In genomic region chr17:12348476-12348875, GRCh38 we compare ENCODE assay signal across 16 cellular contexts.
DNase-seq lines count a peak whose midpoint lies in the region; TF ChIP-seq lines count a peak whose summit lies in the region.
"Had no signal": no experiment of that assay in that cellular context is flagged by ENCODE, and none has a peak within 500 bp of the region (broad histone marks: within the 10 kb centered on the region; RNA-seq: fewer than 3 reads in every experiment).

No MANE protein-coding gene starts in this region.

- H3K9ac ChIP-seq in adipocyte (ENCODE audit: low read length) = no peak overlapping the region

- H3K4me3 Mint-ChIP-seq in HFFc6 = no peak overlapping the region
- H3K4me3 Mint-ChIP-seq: H9, IgD-negative memory B cell had no signal

- H3K36me3 ChIP-seq in adipocyte (ENCODE audit: control insufficient read depth, insufficient read depth, low read length, severe bottlenecking) = no peaks in the 10 kb centered on the region
- no peaks in the 10 kb centered on the region for H3K36me3 ChIP-seq in suprapubic skin
- H3K36me3 ChIP-seq in left ventricle myocardium inferior = no peaks in the 10 kb centered on the region

- H3K27ac ChIP-seq in suprapubic skin (no peak overlapping the region), left ventricle myocardium inferior (replicated peaks) (no peak overlapping the region)

- no peaks in the 10 kb centered on the region for H3K9me3 ChIP-seq in adipocyte (ENCODE audit: control insufficient read depth, low read length)
- H3K9me3 ChIP-seq in suprapubic skin = no peaks in the 10 kb centered on the region
- H3K9me3 ChIP-seq in left ventricle myocardium inferior (replicated peaks) = no peaks in the 10 kb centered on the region
- H3K9me3 ChIP-seq: Caco-2 had no signal

- TF ChIP-seq CTCF in HFFc6 (IDR thresholded peaks at IDR 0.05) (no peak), fibroblast of pulmonary artery (IDR thresholded peaks at IDR 0.05; ENCODE audit: low read length, missing control alignments) (no peak), suprapubic skin (IDR thresholded peaks at IDR 0.05) (no peak), left ventricle myocardium inferior (IDR thresholded peaks at IDR 0.05; ENCODE audit: borderline replicate concordance) (no peak)

- H3K4me3 ChIP-seq in adipocyte (ENCODE audit: low read length) (no peak overlapping the region), fibroblast of pulmonary artery (replicated peaks; ENCODE audit: low read depth, low read length) (no peak overlapping the region), suprapubic skin (no peak overlapping the region), left ventricle myocardium inferior (no peak overlapping the region)

- no peaks in the 10 kb centered on the region for H3K4me1 ChIP-seq in adipocyte (ENCODE audit: control insufficient read depth, insufficient read depth, low read length)
- no peaks in the 10 kb centered on the region for H3K4me1 ChIP-seq in suprapubic skin
- no peaks in the 10 kb centered on the region for H3K4me1 ChIP-seq in left ventricle myocardium inferior
- H3K4me1 ChIP-seq: Caco-2 had no signal

- H3K27me3 ChIP-seq in adipocyte (replicated peaks; ENCODE audit: control insufficient read depth, insufficient read depth, low read length) = no peaks in the 10 kb centered on the region
- no peaks in the 10 kb centered on the region for H3K27me3 ChIP-seq in suprapubic skin
- H3K27me3 ChIP-seq in left ventricle myocardium inferior (ENCODE audit: low read depth) = no peaks in the 10 kb centered on the region

- H3K4me1 Mint-ChIP-seq in HFFc6 (ENCODE audit: low read depth) = peaks cover 19% of the 10 kb centered on the region
- H3K4me1 Mint-ChIP-seq: H9, IgD-negative memory B cell had no signal

- H3K36me3 Mint-ChIP-seq in HFFc6 (ENCODE audit: low read depth) = no peaks in the 10 kb centered on the region

- WGBS in suprapubic skin = 50% methylated on average over 2 of the region's 2 CpGs

- TF ChIP-seq EP300 in suprapubic skin (IDR thresholded peaks at IDR 0.05) = no peak

- peak; percentile 60 for DNase-seq in EH (ENCODE audit: low read depth)
- DNase-seq in HFFc6 = peak; percentile 24
- peak; percentile 29 for DNase-seq in adipocyte (ENCODE audit: low read depth)
- DNase-seq in fibroblast of pulmonary artery (ENCODE audit: low read depth) = peak; percentile 2
- no peak for DNase-seq in suprapubic skin (ENCODE audit: low spot score in 2 of 2)
- no peak for DNase-seq in left ventricle myocardium inferior
- DNase-seq in activated effector memory CD4-positive, alpha-beta T cell treated with anti-CD3 and anti-CD28 coated beads, Interleukin-2, amount 50 U/mL, for 16 hours = no peak
- DNase-seq: Caco-2, DMS53, H9, NCI-H1092, NCI-H146, NCI-H2081 treated with DMSO at 0.1 percent for 48 hours, NCI-H510A treated with DMSO at 0.1 percent for 48 hours, SHP77 treated with DMSO at 0.1 percent for 48 hours had no signal

- 0 out of 2 replicates have a peak, but pooled peaks cover 2% of the 10 kb centered on the region for H3K27me3 Mint-ChIP-seq in HFFc6 (ENCODE audit: insufficient read depth)
- H3K27me3 Mint-ChIP-seq: IgD-negative memory B cell had no signal

- no peak for TF ChIP-seq POLR2A in suprapubic skin (IDR thresholded peaks at IDR 0.05)

- peak overlapping the region; percentile 60 for H3K27ac Mint-ChIP-seq in HFFc6
- H3K27ac Mint-ChIP-seq: IgD-negative memory B cell had no signal

- intact Hi-C loops in left ventricle myocardium inferior (cut with micrococcal nuclease) = no loop called here

- H3K9me3 Mint-ChIP-seq in HFFc6 = no peaks in the 10 kb centered on the region
- H3K9me3 Mint-ChIP-seq: H9 had no signal

Comparison
In these comparisons a context has a peak if more than half of its experiments do, and no peak if none do; other contexts are left out.
1. DNase-seq: peak in EH (single experiment), HFFc6 (single experiment), adipocyte (single experiment) and fibroblast of pulmonary artery (single experiment); none in suprapubic skin (0 of 2), left ventricle myocardium inferior (single experiment) and activated effector memory CD4-positive, alpha-beta T cell treated with anti-CD3 and anti-CD28 coated beads, Interleukin-2, amount 50 U/mL, for 16 hours (single experiment).